9 cellular contexts compared by ENCODE assay signal in the genomic region with DNA sequence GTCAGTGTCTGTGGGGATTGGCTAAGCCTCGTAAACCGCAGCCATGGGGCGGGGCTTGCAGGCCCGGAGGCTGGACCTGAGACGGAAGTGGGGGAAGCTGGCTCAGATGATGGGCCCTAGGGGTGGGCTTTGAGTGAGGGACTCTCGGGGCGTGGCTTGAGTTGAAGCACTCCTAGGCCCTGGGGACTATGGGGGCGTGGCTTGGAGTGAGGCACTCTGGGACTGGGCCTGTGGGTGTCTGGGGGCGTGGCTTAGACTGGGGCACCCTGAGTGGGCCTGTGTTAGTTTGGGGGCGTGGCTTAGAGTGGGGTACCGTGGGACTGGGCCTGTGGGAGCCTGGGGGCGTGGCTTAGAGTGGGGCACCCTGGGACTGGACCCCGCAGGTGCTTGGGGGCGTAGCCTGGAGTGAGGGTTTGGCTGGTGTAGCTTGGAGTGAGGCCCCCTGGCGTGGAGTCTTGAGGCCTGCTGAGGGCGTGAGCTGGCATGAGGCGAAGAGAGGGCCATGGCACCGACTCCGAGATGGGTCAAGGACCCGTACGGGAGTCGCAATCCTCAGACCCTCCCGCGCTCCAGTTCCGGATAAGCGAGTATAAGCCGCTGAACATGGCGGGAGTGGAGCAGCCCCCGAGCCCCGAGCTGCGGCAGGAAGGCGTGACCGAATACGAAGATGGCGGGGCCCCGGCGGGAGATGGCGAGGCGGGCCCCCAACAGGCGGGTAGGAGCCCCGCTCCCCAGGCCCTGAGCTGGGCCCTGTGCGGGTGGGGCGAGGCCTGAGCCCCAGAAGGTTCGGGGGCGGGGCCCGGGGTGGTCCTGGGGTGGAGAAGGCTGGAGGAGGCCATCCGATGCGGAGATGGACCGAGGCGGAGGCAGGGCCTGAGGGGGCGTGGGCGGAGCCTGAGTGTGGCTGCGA. TPM values are rescaled to one million over a fixed set of nuclear protein-coding genes. Genes with fewer than 3 reads are reported as not detected.
DNase-seq lines count a peak whose midpoint lies in the region; ATAC-seq, FAIRE-seq and TF ChIP-seq lines count a peak whose summit lies in the region.
"Had no signal": no experiment of that assay in that cellular context is flagged by ENCODE, and none has a peak within 500 bp of the region (broad histone marks: within the 10 kb centered on the region; RNA-seq: fewer than 3 reads in every experiment).

No MANE protein-coding gene starts in this region.

- H3K4me3 Mint-ChIP-seq in central memory CD8-positive, alpha-beta T cell: peak overlapping the region; percentile 96

- no peaks in the 10 kb centered on the region for H3K9me3 ChIP-seq in keratinocyte (ENCODE audit: control insufficient read depth, low read depth, low read length)

- H2AFZ ChIP-seq in keratinocyte (ENCODE audit: control insufficient read depth, low read length): peak overlapping the region; percentile 49

- no peaks in the 10 kb centered on the region for H3K9me1 ChIP-seq in keratinocyte (ENCODE audit: control insufficient read depth, extremely low read depth, insufficient read depth, low read length)

- H3K36me3 ChIP-seq in keratinocyte (ENCODE audit: control insufficient read depth in 2 of 2, extremely low read depth in 1 of 2, insufficient read depth in 2 of 2, low read length in 2 of 2): no peaks in the 10 kb centered on the region

- H3K27ac Mint-ChIP-seq in central memory CD8-positive, alpha-beta T cell (ENCODE audit: low read depth): peak overlapping the region; percentile 91

- peak overlapping the region; percentile 44 to 62 (median 47) for H3K4me3 ChIP-seq in keratinocyte (ENCODE audit: control insufficient read depth in 2 of 3, extremely low read depth in 1 of 3, insufficient read depth in 2 of 3, low read depth in 1 of 3, low read length in 3 of 3)

- TF ChIP-seq CTCF in 22Rv1 (IDR thresholded peaks at IDR 0.05) (peak; percentile 22), keratinocyte (optimal IDR thresholded peaks at IDR 0.05 in 1 of 3, IDR thresholded peaks at IDR 0.05 in 1 of 3, conservative IDR thresholded peaks at IDR 0.05 in 1 of 3; ENCODE audit: extremely low read depth in 1 of 3, insufficient read depth in 2 of 3, low read length in 3 of 3) (peak; percentile 13 to 49 (median 30))

- H3K4me1 ChIP-seq in keratinocyte (ENCODE audit: control insufficient read depth, extremely low read depth, insufficient read depth, low read length): no peaks in the 10 kb centered on the region

- peak; percentile 50 for TF ChIP-seq POLR2A in GM18526 (IDR thresholded peaks at IDR 0.05; ENCODE audit: extremely low read depth, insufficient read length)

- no peaks in the 10 kb centered on the region for H3K9me3 Mint-ChIP-seq in central memory CD8-positive, alpha-beta T cell

- no peaks in the 10 kb centered on the region for H4K20me1 ChIP-seq in keratinocyte (ENCODE audit: control insufficient read depth, extremely low read depth, insufficient read depth, low read length)

- peaks cover 17% of the 10 kb centered on the region for H3K4me1 Mint-ChIP-seq in central memory CD8-positive, alpha-beta T cell

- no peak for FAIRE-seq in keratinocyte (lab: Jason Lieb, UNC)
- FAIRE-seq: A204.1 had no signal

- peak overlapping the region; percentile 44 for H3K9ac ChIP-seq in keratinocyte (ENCODE audit: control insufficient read depth, extremely low read depth, insufficient read depth, low read length)

- H3K79me2 ChIP-seq in keratinocyte (ENCODE audit: control insufficient read depth, insufficient read depth, low read length): no peaks in the 10 kb centered on the region

- H3K27me3 Mint-ChIP-seq in central memory CD8-positive, alpha-beta T cell: peaks cover 4% of the 10 kb centered on the region

- peaks cover 15% of the 10 kb centered on the region for H3K36me3 Mint-ChIP-seq in central memory CD8-positive, alpha-beta T cell (ENCODE audit: insufficient read depth)

- peak overlapping the region; percentile 59 for H3K4me2 ChIP-seq in keratinocyte (ENCODE audit: control insufficient read depth, extremely low read depth, insufficient read depth, low read depth, low read length)

- no peaks in the 10 kb centered on the region for H3K27me3 ChIP-seq in keratinocyte (ENCODE audit: control insufficient read depth, extremely low read depth, insufficient read depth, low read length)

- peak; percentile 75 for ATAC-seq in HG03064 (IDR thresholded peaks at IDR 0.05; ENCODE audit: low read depth, unreplicated experiment)
- peak; percentile 86 for ATAC-seq in central memory CD8-positive, alpha-beta T cell (replicated peaks; ENCODE audit: extremely low read depth, poor library complexity, severe bottlenecking)

- dilution Hi-C loops in keratinocyte (cut with MboI; ENCODE audit: extremely low pct_ligation_motif_present, low sequenced_read_pairs): no loop called here

- H3K27ac ChIP-seq in 22Rv1: peak overlapping the region; percentile 60
- no peak overlapping the region for H3K27ac ChIP-seq in keratinocyte (ENCODE audit: control insufficient read depth, insufficient read depth, low read length)

- peak; percentile 96 for DNase-seq in NCI-H2196 (lab: John Stamatoyannopoulos, UW; ENCODE audit: unreplicated experiment)
- DNase-seq in activated CD4-positive, CD25-positive, alpha-beta regulatory T cell treated with anti-CD3 and anti-CD28 coated beads, Interleukin-2, amount 50 U/mL, for 16 hours (ENCODE audit: low read depth, low spot score): peak; percentile 81
- peak; percentile 78 to 94 for DNase-seq in central memory CD8-positive, alpha-beta T cell (ENCODE audit: low spot score in 2 of 2)
- peak; percentile 92 for DNase-seq in keratinocyte (ENCODE audit: low read depth, low spot score)
- peak; percentile 81 for DNase-seq in stimulated activated CD4-positive, alpha-beta T cell treated with anti-CD3 and anti-CD28 coated beads, Interleukin-12 subunit alpha, Interleukin-12 subunit beta, amount 100 ng/mL, for 4 hours

RNA-seq across cellular contexts. Expression of gene L3MBTL1, which starts 6.8 kb away (rescaled TPM):
- 3.1 to 7.7 TPM (median 5.0 TPM) in 3 replicates for polyA plus RNA-seq in keratinocyte
- 2.1 TPM for polyA plus RNA-seq in keratinocyte (2011; ENCODE audit: low read depth)
- 1.2 and 1.8 TPM in 2 replicates for polyA plus RNA-seq in keratinocyte (2011; cell fraction: cytosol; rRNA removed)
- polyA plus RNA-seq in keratinocyte (2011; cell fraction: nucleus; rRNA removed): 35.7 and 49.9 TPM in 2 replicates
- 2.0 and 3.9 TPM in 2 replicates for polyA plus RNA-seq in keratinocyte (2012; ENCODE audit: low replicate concordance)
- 3.7 to 9.5 TPM (median 7.4 TPM) in 3 replicates for polyA minus RNA-seq in keratinocyte
- 0.96 TPM for polyA minus RNA-seq in keratinocyte (2011; cell fraction: cytosol; rRNA and poly(A)+ RNA removed)
- 9.9 and 17.5 TPM in 2 replicates for polyA minus RNA-seq in keratinocyte (2011; cell fraction: nucleus; rRNA and poly(A)+ RNA removed)

RNA-seq across cellular contexts. Expression of gene SGK2, which starts 44.5 kb away (rescaled TPM):
- polyA plus RNA-seq in keratinocyte: 0.12 to 0.23 TPM in 2 of 3 replicates, not detected in the other
- polyA plus RNA-seq in keratinocyte (2011; ENCODE audit: low read depth): 2.8 TPM
- polyA plus RNA-seq in keratinocyte (2011; cell fraction: cytosol; rRNA removed): not detected in 2 replicates
- polyA plus RNA-seq in keratinocyte (2011; cell fraction: nucleus; rRNA removed): 0.70 and 2.1 TPM in 2 replicates
- 0.09 and 1.7 TPM in 2 replicates for polyA plus RNA-seq in keratinocyte (2012; ENCODE audit: low replicate concordance)
- not detected in 3 replicates for polyA minus RNA-seq in keratinocyte
- not detected for polyA minus RNA-seq in keratinocyte (2011; cell fraction: cytosol; rRNA and poly(A)+ RNA removed)
- 0.21 and 0.93 TPM in 2 replicates for polyA minus RNA-seq in keratinocyte (2011; cell fraction: nucleus; rRNA and poly(A)+ RNA removed)

RNA-seq across cellular contexts. Expression of gene SRSF6, which starts 56.6 kb away (rescaled TPM):
- 90.3 to 132 TPM (median 128 TPM) in 3 replicates for polyA plus RNA-seq in keratinocyte
- 104 TPM for polyA plus RNA-seq in keratinocyte (2011; ENCODE audit: low read depth)
- polyA plus RNA-seq in keratinocyte (2011; cell fraction: cytosol; rRNA removed): 49.6 and 68.9 TPM in 2 replicates
- polyA plus RNA-seq in keratinocyte (2011; cell fraction: nucleus; rRNA removed): 243 and 273 TPM in 2 replicates
- 50.7 and 90.4 TPM in 2 replicates for polyA plus RNA-seq in keratinocyte (2012; ENCODE audit: low replicate concordance)
- polyA minus RNA-seq in keratinocyte: 19.2 to 125 TPM (median 56.7 TPM) in 3 replicates
- 47.2 TPM for polyA minus RNA-seq in keratinocyte (2011; cell fraction: cytosol; rRNA and poly(A)+ RNA removed)
- 47.0 and 88.0 TPM in 2 replicates for polyA minus RNA-seq in keratinocyte (2011; cell fraction: nucleus; rRNA and poly(A)+ RNA removed)
